Comparison of ENCODE assay signal across 20 cellular contexts in the genomic region with DNA sequence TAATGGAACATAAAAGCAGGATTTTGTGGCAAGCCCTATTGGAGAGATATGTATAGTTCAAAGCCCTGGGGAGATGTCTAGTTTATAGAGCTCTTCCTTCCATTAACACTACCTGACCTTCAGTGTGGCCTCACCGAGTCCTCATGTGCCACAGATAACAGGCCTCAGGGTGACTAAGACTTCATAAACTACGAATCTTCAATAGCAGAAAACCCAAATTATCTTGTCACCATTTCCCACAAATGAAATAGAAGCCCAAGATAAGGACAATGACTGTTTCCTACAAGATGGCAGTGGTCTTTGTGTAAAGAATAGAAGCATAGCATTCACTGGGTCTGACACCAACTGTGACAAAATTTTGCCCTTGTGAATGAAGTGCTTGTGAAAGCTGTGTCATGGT.
"Had no signal": no experiment of that assay in that cellular context is flagged by ENCODE, and none has a peak within 500 bp of the region (broad histone marks: within the 10 kb centered on the region; RNA-seq: fewer than 3 reads in every experiment).

No MANE protein-coding gene starts in this region.

- ATAC-seq: heart left ventricle; left colon; left ventricle myocardium superior; pancreas; right lobe of liver; stimulated activated effector memory CD8-positive, alpha-beta T cell treated with anti-CD3 and anti-CD28 coated beads, Interleukin-12 subunit alpha, Interleukin-12 subunit beta, amount 100 ng/mL, for 72 hours; stimulated activated naive CD8-positive, alpha-beta T cell treated with anti-CD3 and anti-CD28 coated beads, Interleukin-15, Interleukin-2, amounts not matched to agents 100 U/mL and 50 U/mL, for 24 hours had no signal

- H3K4me1 ChIP-seq: heart left ventricle, pancreas, prostate gland, suprapubic skin, thyroid gland had no signal

- DNase-seq: foreskin melanocyte; heart left ventricle; hippocampal formation; left colon; left ventricle myocardium superior; mesenchymal stem cell; naive B cell; nephron progenitor cell; occipital lobe; pancreas; right lobe of liver; stimulated activated CD4-positive, alpha-beta T cell treated with anti-CD3 and anti-CD28 coated beads, Interleukin-4, amount 100 ng/mL, for 1 hour; stimulated activated CD8-positive, alpha-beta memory T cell treated with anti-CD3 and anti-CD28 coated beads, Interleukin-4, amount 100 ng/mL, for 48 hours; stimulated activated naive CD8-positive, alpha-beta T cell treated with anti-CD3 and anti-CD28 coated beads, Interleukin-15, Interleukin-2, amounts not matched to agents 100 U/mL and 50 U/mL, for 24 hours; thyroid gland had no signal

- H3K9me3 ChIP-seq: heart left ventricle, pancreas, prostate gland, right lobe of liver, suprapubic skin, thyroid gland had no signal

- H3K27ac ChIP-seq: heart left ventricle, pancreas, prostate gland, right lobe of liver, suprapubic skin, thyroid gland had no signal

- H3K9me3 Mint-ChIP-seq: naive B cell; nephron progenitor cell; stimulated activated effector memory CD8-positive, alpha-beta T cell treated with anti-CD3 and anti-CD28 coated beads, Interleukin-12 subunit alpha, Interleukin-12 subunit beta, amount 100 ng/mL, for 72 hours; type B pancreatic cell had no signal

- H3K27me3 Mint-ChIP-seq: type B pancreatic cell had no signal

- H3K4me3 Mint-ChIP-seq: naive B cell; nephron progenitor cell; stimulated activated effector memory CD8-positive, alpha-beta T cell treated with anti-CD3 and anti-CD28 coated beads, Interleukin-12 subunit alpha, Interleukin-12 subunit beta, amount 100 ng/mL, for 72 hours; type B pancreatic cell had no signal

- H3K4me1 Mint-ChIP-seq: naive B cell; nephron progenitor cell; stimulated activated effector memory CD8-positive, alpha-beta T cell treated with anti-CD3 and anti-CD28 coated beads, Interleukin-12 subunit alpha, Interleukin-12 subunit beta, amount 100 ng/mL, for 72 hours had no signal

- H3K4me3 ChIP-seq: heart left ventricle, lung, pancreas, prostate gland, right lobe of liver, suprapubic skin, thyroid gland had no signal

- H3K36me3 Mint-ChIP-seq: naive B cell; stimulated activated effector memory CD8-positive, alpha-beta T cell treated with anti-CD3 and anti-CD28 coated beads, Interleukin-12 subunit alpha, Interleukin-12 subunit beta, amount 100 ng/mL, for 72 hours; type B pancreatic cell had no signal

- H3K36me3 ChIP-seq: heart left ventricle, pancreas, prostate gland, right lobe of liver, suprapubic skin, thyroid gland had no signal

- H3K27ac Mint-ChIP-seq: nephron progenitor cell; stimulated activated effector memory CD8-positive, alpha-beta T cell treated with anti-CD3 and anti-CD28 coated beads, Interleukin-12 subunit alpha, Interleukin-12 subunit beta, amount 100 ng/mL, for 72 hours; type B pancreatic cell had no signal

- H3K27me3 ChIP-seq: pancreas, right lobe of liver, suprapubic skin, thyroid gland had no signal
